ENCODE assay signal across 12 cellular contexts in genomic region chrX:19212037-19212436, GRCh38.
"Had no signal": no experiment of that assay in that cellular context is flagged by ENCODE, and none has a peak within 500 bp of the region (broad histone marks: within the 10 kb centered on the region; RNA-seq: fewer than 3 reads in every experiment).

No MANE protein-coding gene starts in this region.

- H3K9me3 ChIP-seq: gastrocnemius medialis, pancreas, spleen had no signal

- H3K4me3 Mint-ChIP-seq: activated T-cell treated with anti-CD3 and anti-CD28 coated beads, Interleukin-2, amount 50 U/mL, for 24 hours; endodermal cell; stimulated activated naive CD8-positive, alpha-beta T cell treated with anti-CD3 and anti-CD28 coated beads, Interleukin-15, amount 100 ng/mL, for 72 hours; type B pancreatic cell had no signal

- H3K27ac ChIP-seq: gastrocnemius medialis, pancreas, spleen had no signal

- ATAC-seq: activated CD4-positive, CD25-positive, alpha-beta regulatory T cell treated with anti-CD3 and anti-CD28 coated beads, Interleukin-2, amount 50 U/mL, for 24 hours; gastrocnemius medialis; pancreas; sciatic nerve; stimulated activated naive CD8-positive, alpha-beta T cell treated with anti-CD3 and anti-CD28 coated beads, Interleukin-15, amount 100 ng/mL, for 72 hours had no signal

- H3K27ac Mint-ChIP-seq: activated T-cell treated with anti-CD3 and anti-CD28 coated beads, Interleukin-2, amount 50 U/mL, for 24 hours; endodermal cell; type B pancreatic cell had no signal

- FAIRE-seq: bronchial epithelial cell, pancreas had no signal

- H3K27me3 ChIP-seq: gastrocnemius medialis, pancreas, spleen had no signal

- H3K36me3 ChIP-seq: gastrocnemius medialis, pancreas, spleen had no signal

- H3K36me3 Mint-ChIP-seq: type B pancreatic cell had no signal

- H3K4me1 ChIP-seq: gastrocnemius medialis, pancreas, spleen had no signal

- H3K4me3 ChIP-seq: gastrocnemius medialis, pancreas, spleen had no signal

- DNase-seq: activated naive CD4-positive, alpha-beta T cell treated with anti-CD3 and anti-CD28 coated beads, Interleukin-2, amount 50 U/mL, for 16 hours; activated T-cell treated with anti-CD3 and anti-CD28 coated beads, Interleukin-2, amount 50 U/mL, for 24 hours; endodermal cell; gastrocnemius medialis; islet precursor cell; pancreas; spleen; stimulated activated naive CD8-positive, alpha-beta T cell treated with anti-CD3 and anti-CD28 coated beads, Interleukin-15, amount 100 ng/mL, for 72 hours had no signal

- H3K27me3 Mint-ChIP-seq: type B pancreatic cell had no signal

- H3K9me3 Mint-ChIP-seq: activated T-cell treated with anti-CD3 and anti-CD28 coated beads, Interleukin-2, amount 50 U/mL, for 24 hours; stimulated activated naive CD8-positive, alpha-beta T cell treated with anti-CD3 and anti-CD28 coated beads, Interleukin-15, amount 100 ng/mL, for 72 hours; type B pancreatic cell had no signal

- H3K4me1 Mint-ChIP-seq: endodermal cell had no signal
